ENCODE assay signal across 11 cellular contexts in genomic region chr3:121529308-121529707, GRCh38. TPM values are rescaled to one million over a fixed set of nuclear protein-coding genes. Genes with fewer than 3 reads are reported as not detected.
A peak's percentile ranks its signal among the peaks of the same experiment; 100 is the strongest.
DNase-seq lines count a peak whose midpoint lies in the region; ATAC-seq and TF ChIP-seq lines count a peak whose summit lies in the region.
"Had no signal": no experiment of that assay in that cellular context is flagged by ENCODE, and none has a peak within 500 bp of the region (broad histone marks: within the 10 kb centered on the region; RNA-seq: fewer than 3 reads in every experiment).

No MANE protein-coding gene starts in this region.

- H3K9me2 ChIP-seq in Loucy (replicated peaks; ENCODE audit: low read depth, low read length), result no peaks in the 10 kb centered on the region

- in situ Hi-C loops in G401 (cut with HindIII; ENCODE audit: low sequenced_read_pairs), result no loop called here

- peak; percentile 65 for TF ChIP-seq CTCF in Loucy (conservative IDR thresholded peaks at IDR 0.05; ENCODE audit: low read length)
- peak; percentile 80 for TF ChIP-seq CTCF in chondrocyte (IDR thresholded peaks at IDR 0.05)
- peak; percentile 36 to 56 (median 45) for TF ChIP-seq CTCF in nephron (IDR thresholded peaks at IDR 0.05; ENCODE audit: unreplicated experiment in 3 of 3)

- H3K4me3 Mint-ChIP-seq in chondrocyte (ENCODE audit: unreplicated experiment) (no peak overlapping the region), nephron (no peak overlapping the region)
- H3K4me3 Mint-ChIP-seq: activated CD4-positive, alpha-beta memory T cell treated with anti-CD3 and anti-CD28 coated beads, Interleukin-2, amount 10 ng/mL, durations not matched to agents 7 days and 5 days; stimulated activated naive CD8-positive, alpha-beta T cell treated with anti-CD3 and anti-CD28 coated beads, Interleukin-15, Interleukin-2, amounts not matched to agents 100 ng/mL and 50 ng/mL, for 24 hours had no signal

- no peaks in the 10 kb centered on the region for H3K4me1 Mint-ChIP-seq in chondrocyte (ENCODE audit: low read depth)
- no peaks in the 10 kb centered on the region for H3K4me1 Mint-ChIP-seq in nephron

- no peaks in the 10 kb centered on the region for H3K4me1 ChIP-seq in Loucy (ENCODE audit: insufficient read depth, low read length, poor library complexity, severe bottlenecking)

- H3K27me3 Mint-ChIP-seq in chondrocyte (ENCODE audit: low read depth) (no peaks in the 10 kb centered on the region), nephron (ENCODE audit: low read depth) (no peaks in the 10 kb centered on the region)
- H3K27me3 Mint-ChIP-seq: activated CD4-positive, alpha-beta memory T cell treated with anti-CD3 and anti-CD28 coated beads, Interleukin-2, amount 10 ng/mL, durations not matched to agents 7 days and 5 days; stimulated activated naive CD8-positive, alpha-beta T cell treated with anti-CD3 and anti-CD28 coated beads, Interleukin-15, Interleukin-2, amounts not matched to agents 100 ng/mL and 50 ng/mL, for 24 hours had no signal

- no peak overlapping the region for H3K4me3 ChIP-seq in Loucy (ENCODE audit: low read length, poor library complexity, severe bottlenecking)

- H3K9ac ChIP-seq in Loucy (ENCODE audit: low read depth, low read length, poor library complexity, severe bottlenecking), result no peak overlapping the region

- no peaks in the 10 kb centered on the region for H3K9me3 Mint-ChIP-seq in chondrocyte (ENCODE audit: low read depth)
- H3K9me3 Mint-ChIP-seq in nephron, result no peaks in the 10 kb centered on the region
- H3K9me3 Mint-ChIP-seq: activated CD4-positive, alpha-beta memory T cell treated with anti-CD3 and anti-CD28 coated beads, Interleukin-2, amount 10 ng/mL, durations not matched to agents 7 days and 5 days; stimulated activated naive CD8-positive, alpha-beta T cell treated with anti-CD3 and anti-CD28 coated beads, Interleukin-15, Interleukin-2, amounts not matched to agents 100 ng/mL and 50 ng/mL, for 24 hours had no signal

- H3K27ac Mint-ChIP-seq in chondrocyte (ENCODE audit: unreplicated experiment) (no peak overlapping the region), nephron (no peak overlapping the region)
- H3K27ac Mint-ChIP-seq: activated CD4-positive, alpha-beta memory T cell treated with anti-CD3 and anti-CD28 coated beads, Interleukin-2, amount 10 ng/mL, durations not matched to agents 7 days and 5 days; stimulated activated naive CD8-positive, alpha-beta T cell treated with anti-CD3 and anti-CD28 coated beads, Interleukin-15, Interleukin-2, amounts not matched to agents 100 ng/mL and 50 ng/mL, for 24 hours had no signal

- H4K20me1 ChIP-seq in Loucy (ENCODE audit: insufficient read depth, low read length, poor library complexity, severe bottlenecking), result no peaks in the 10 kb centered on the region

- H3K36me3 Mint-ChIP-seq in chondrocyte (ENCODE audit: low read depth) (no peaks in the 10 kb centered on the region), nephron (ENCODE audit: low read depth) (peaks cover 17% of the 10 kb centered on the region)

- no peaks in the 10 kb centered on the region for H3K9me3 ChIP-seq in Loucy (ENCODE audit: insufficient read depth, low read depth, low read length)

- peak; percentile 44 for DNase-seq in G401 (ENCODE audit: low spot score)
- DNase-seq in chondrocyte (ENCODE audit: low spot score), result no peak
- no peak for DNase-seq in NOMO-1 treated with DMSO at 0.1 percent for 48 hours (lab: John Stamatoyannopoulos, UW; ENCODE audit: unreplicated experiment)
- DNase-seq in occipital lobe (lab: John Stamatoyannopoulos, UW), result no peak
- DNase-seq in ureter (ENCODE audit: low spot score), result no peak
- DNase-seq: activated CD4-positive, alpha-beta memory T cell treated with anti-CD3 and anti-CD28 coated beads, Interleukin-2, amount 10 ng/mL, durations not matched to agents 7 days and 5 days; left cardiac atrium had no signal

- H2AFZ ChIP-seq in Loucy (ENCODE audit: low read length), result no peak overlapping the region

- no peaks in the 10 kb centered on the region for H3F3A ChIP-seq in Loucy (ENCODE audit: low read depth)

- H3K79me2 ChIP-seq in Loucy (ENCODE audit: insufficient read depth, low read length), result no peaks in the 10 kb centered on the region; the same call in 1 of the 2 replicates

- no peak for ATAC-seq in HG02588 (IDR thresholded peaks at IDR 0.05; ENCODE audit: unreplicated experiment)
- ATAC-seq: left cardiac atrium had no signal

- H3K36me3 ChIP-seq in Loucy (ENCODE audit: insufficient read depth, low read length), result peaks cover 59% of the 10 kb centered on the region

- H3K27me3 ChIP-seq in Loucy (ENCODE audit: insufficient read depth, low read length, poor library complexity, severe bottlenecking), result no peaks in the 10 kb centered on the region

- H3K4me2 ChIP-seq in Loucy (ENCODE audit: low read depth, low read length, poor library complexity, severe bottlenecking), result no peak overlapping the region

RNA-seq across cellular contexts. Expression of gene POLQ, which starts 16.5 kb away (rescaled TPM):
- 2.3 and 11.6 TPM in 2 replicates for total RNA-seq in G401 (2014; rRNA removed; shearing (Covaris generic))
- 1.0 to 2.9 TPM (median 1.1 TPM) in 3 replicates for total RNA-seq in chondrocyte
- 1.7 TPM for total RNA-seq in occipital lobe
- 0.83 TPM for total RNA-seq in ureter

RNA-seq across cellular contexts. Expression of gene ARGFX, which starts 38.4 kb away (rescaled TPM):
- not detected in 2 replicates for total RNA-seq in G401 (2014; rRNA removed; shearing (Covaris generic))
- total RNA-seq in chondrocyte, result not detected in 3 replicates
- not detected for total RNA-seq in occipital lobe
- not detected for total RNA-seq in ureter
- total RNA-seq: activated CD4-positive, alpha-beta memory T cell treated with anti-CD3 and anti-CD28 coated beads, Interleukin-2, amount 10 ng/mL, durations not matched to agents 7 days and 5 days; left cardiac atrium had no signal
